9 cellular contexts compared by ENCODE assay signal in the genomic region with DNA sequence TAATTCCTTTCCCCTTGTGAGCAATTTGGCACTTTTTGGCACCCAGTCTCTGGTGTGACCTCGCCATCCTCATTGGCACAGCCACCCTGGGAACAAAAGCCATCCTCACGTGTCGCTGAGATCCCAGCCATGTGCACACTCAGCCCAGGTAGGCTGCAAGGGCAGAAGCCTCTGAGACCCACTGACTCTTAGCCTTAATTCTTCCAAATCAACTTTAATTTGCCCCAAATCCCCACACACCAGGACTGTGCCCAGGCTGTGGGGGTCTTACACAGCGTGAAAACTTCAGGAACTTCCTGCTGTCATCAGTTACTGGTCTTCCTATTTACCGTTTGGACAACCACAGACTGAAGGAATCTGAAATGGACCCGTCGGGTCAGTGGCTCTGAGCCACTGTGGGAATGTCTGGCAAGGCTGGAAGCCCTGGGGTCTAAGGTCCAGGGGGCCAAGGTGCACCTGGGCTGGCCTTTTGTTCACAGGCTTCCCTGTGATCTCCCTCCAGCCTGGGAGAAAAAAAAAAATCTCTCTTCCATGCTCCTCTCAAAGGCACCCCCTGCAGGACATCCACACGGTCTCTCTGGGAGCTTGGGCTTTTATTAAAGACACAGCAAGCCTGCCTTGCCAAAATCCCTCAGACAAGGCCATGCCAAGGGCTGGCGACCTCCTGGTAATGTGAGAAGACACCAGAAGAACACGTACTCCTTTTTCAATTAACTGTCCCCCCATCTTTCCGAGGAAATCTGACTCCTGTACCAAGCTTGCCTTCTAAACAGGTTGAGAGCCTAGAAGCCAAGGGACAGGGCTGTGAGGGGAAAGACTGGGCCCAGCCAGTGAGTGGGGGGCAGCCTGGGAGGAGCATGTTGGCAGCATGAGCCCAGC. TPM values are rescaled to one million over a fixed set of nuclear protein-coding genes. Genes with fewer than 3 reads are reported as not detected.
A peak's percentile ranks its signal among the peaks of the same experiment; 100 is the strongest.
DNase-seq lines count a peak whose midpoint lies in the region; ATAC-seq and TF ChIP-seq lines count a peak whose summit lies in the region.
"Had no signal": no experiment of that assay in that cellular context is flagged by ENCODE, and none has a peak within 500 bp of the region (broad histone marks: within the 10 kb centered on the region; RNA-seq: fewer than 3 reads in every experiment).

No MANE protein-coding gene starts in this region.

- H3K27me3 Mint-ChIP-seq in naive thymus-derived CD8-positive, alpha-beta T cell, result peaks cover 10 to 40% (median 19%) of the 10 kb centered on the region in 5 donors

- CTCF ChIA-PET in RWPE1 (lab: Yijun Ruan, JAX), result interaction anchor here (0.6 to 1.6 kb wide), 4 partner anchors 72 to 437 kb away, joined by 3 to 7 read pairs (median 4); a partner anchor contains a TSS

- H3K4me3 Mint-ChIP-seq in naive thymus-derived CD8-positive, alpha-beta T cell, result no peak overlapping the region

- peak overlapping the region; percentile 94 for H3K27ac ChIP-seq in RWPE1
- H3K27ac ChIP-seq: upper lobe of left lung had no signal

- POLR2A ChIA-PET in RWPE1 (lab: Yijun Ruan, JAX; ENCODE audit: low non-redundant PET), result no interaction called here
- POLR2A ChIA-PET in naive thymus-derived CD8-positive, alpha-beta T cell (lab: Charles Lee), result no interaction called here

- peak; percentile 83 for DNase-seq in AG08396 (ENCODE audit: low spot score)
- peak; percentile 66 for DNase-seq in HFF-Myc (ENCODE audit: extremely low read depth, low read depth)
- DNase-seq in RWPE1 (ENCODE audit: low spot score), result peak; percentile 37
- peak; percentile 85 for DNase-seq in fibroblast of mammary gland (ENCODE audit: low read depth)
- peak; percentile 20 for DNase-seq in pulmonary artery endothelial cell (ENCODE audit: low read depth, low spot score)
- no peak for DNase-seq in T-helper 2 cell
- DNase-seq in naive thymus-derived CD8-positive, alpha-beta T cell, result no peak
- DNase-seq: upper lobe of left lung had no signal

- TF ChIP-seq CTCF in HFF-Myc (IDR thresholded peaks at IDR 0.05; ENCODE audit: low read depth, low read length, missing control alignments) (peak; percentile 66), RWPE1 (conservative IDR thresholded peaks at IDR 0.05; ENCODE audit: low read depth) (no peak; the same call in 1 of the 2 replicates), fibroblast of mammary gland (conservative IDR thresholded peaks at IDR 0.05; ENCODE audit: control insufficient read depth, insufficient read depth, low read depth, low read length) (peak; percentile 82)

- H3K4me3 ChIP-seq in HFF-Myc (replicated peaks; ENCODE audit: low read depth, low read length) (no peak overlapping the region), fibroblast of mammary gland (ENCODE audit: control insufficient read depth, low read depth, low read length) (no peak overlapping the region)
- H3K4me3 ChIP-seq: upper lobe of left lung had no signal

- no peak for ATAC-seq in naive thymus-derived CD8-positive, alpha-beta T cell
- ATAC-seq in GM21367 (IDR thresholded peaks at IDR 0.05; ENCODE audit: unreplicated experiment), result no peak

- H3K9me3 Mint-ChIP-seq in naive thymus-derived CD8-positive, alpha-beta T cell, result no peaks in the 10 kb centered on the region

- no peaks in the 10 kb centered on the region for H3K36me3 Mint-ChIP-seq in naive thymus-derived CD8-positive, alpha-beta T cell

- H3K4me1 Mint-ChIP-seq in naive thymus-derived CD8-positive, alpha-beta T cell, result peaks cover 0 to 1% (median 0%) of the 10 kb centered on the region in 4 donors

- peak overlapping the region in 1 of 10 donors; percentile 32 for H3K27ac Mint-ChIP-seq in naive thymus-derived CD8-positive, alpha-beta T cell

RNA-seq across cellular contexts. Expression of a gene that starts 42.1 kb away (rescaled TPM):
- total RNA-seq in pulmonary artery endothelial cell, result 121 and 125 TPM in 2 replicates
- total RNA-seq in naive thymus-derived CD8-positive, alpha-beta T cell, result 10 to 100 TPM; 45.7 to 46.0 TPM
- polyA plus RNA-seq in naive thymus-derived CD8-positive, alpha-beta T cell, result 100 to 1,000 TPM in 1 of 3 donors, 10 to 100 TPM in 2; 88.7 to 100 (median 97.1) TPM

Comparison
In these comparisons a context has a peak if more than half of its experiments do, and no peak if none do; other contexts are left out.
1. DNase-seq: peak in AG08396 (single experiment), HFF-Myc (single experiment), RWPE1 (single experiment), fibroblast of mammary gland (single experiment) and pulmonary artery endothelial cell (single experiment); none in T-helper 2 cell (0 of 5) and naive thymus-derived CD8-positive, alpha-beta T cell (0 of 10).